ENCODE assay signal across 2 cellular contexts in genomic region chr4:13857800-13858199, GRCh38.
TF ChIP-seq lines count a peak whose summit lies in the region.

No MANE protein-coding gene starts in this region.

TF ChIP-seq in liver, 16 proteins besides CTCF, POLR2A, EP300 and RAD21 (continued from another document):
- TF ChIP-seq FOXA2 (IDR thresholded peaks at IDR 0.05) (no peak), MAX (IDR thresholded peaks at IDR 0.05) (peak; percentile 29)

TF ChIP-seq in HepG2, 621 proteins besides CTCF, POLR2A, EP300 and RAD21 (continued from another document):
- TF ChIP-seq HBP1 (CRISPR knock-in tag; IDR thresholded peaks at IDR 0.05; ENCODE audit: low read depth): no peak
- no peak for TF ChIP-seq TGIF2 (CRISPR knock-in tag; IDR thresholded peaks at IDR 0.05)
- TF ChIP-seq FLYWCH1 (CRISPR knock-in tag; IDR thresholded peaks at IDR 0.05): no peak
- no peak for TF ChIP-seq ZNF597 (CRISPR knock-in tag; IDR thresholded peaks at IDR 0.05)
- TF ChIP-seq DPF2 (CRISPR knock-in tag; IDR thresholded peaks at IDR 0.05; ENCODE audit: borderline replicate concordance, low read depth): no peak
- no peak for TF ChIP-seq RARG (CRISPR knock-in tag; IDR thresholded peaks at IDR 0.05; ENCODE audit: low read depth)
- TF ChIP-seq ZNF143 (CRISPR knock-in tag; IDR thresholded peaks at IDR 0.05): no peak
